Comparison of ENCODE assay signal across 1 cellular context in genomic region chr9:16653491-16654407, GRCh38.
A peak's percentile ranks its signal among the peaks of the same experiment; 100 is the strongest.
TF ChIP-seq lines count a peak whose summit lies in the region.

No MANE protein-coding gene starts in this region.

TF ChIP-seq in HepG2, 621 proteins besides CTCF, POLR2A, EP300 and RAD21 (continued from another document and continues in another):
- TF ChIP-seq BCLAF1 (IDR thresholded peaks at IDR 0.05) (no peak), IRF9 (CRISPR knock-in tag; IDR thresholded peaks at IDR 0.05; ENCODE audit: borderline replicate concordance) (no peak), POLR2AphosphoS5 (IDR thresholded peaks at IDR 0.05; ENCODE audit: low read depth, low read length) (no peak), FOXP4 (CRISPR knock-in tag; IDR thresholded peaks at IDR 0.05) (0 out of 2 replicates have a peak, but pooled peaks have one; percentile 39), NONO (IDR thresholded peaks at IDR 0.05) (no peak), NONO (CRISPR knock-in tag; conservative IDR thresholded peaks at IDR 0.05) (0 out of 2 replicates have a peak, but pooled peaks have one; percentile 36), ZKSCAN5 (CRISPR knock-in tag; IDR thresholded peaks at IDR 0.05) (no peak), CC2D1A (CRISPR knock-in tag; IDR thresholded peaks at IDR 0.05) (no peak), MAF1 (CRISPR knock-in tag; IDR thresholded peaks at IDR 0.05; ENCODE audit: borderline replicate concordance) (no peak), PHF21A (CRISPR knock-in tag; IDR thresholded peaks at IDR 0.05) (0 out of 2 replicates have a peak, but pooled peaks have one; percentile 35), ZBTB39 (CRISPR knock-in tag; IDR thresholded peaks at IDR 0.05) (no peak), AFF4 (CRISPR knock-in tag; IDR thresholded peaks at IDR 0.05) (no peak), ZNF382 (CRISPR knock-in tag; IDR thresholded peaks at IDR 0.05; ENCODE audit: borderline replicate concordance) (no peak), ZNF674 (CRISPR knock-in tag; IDR thresholded peaks at IDR 0.05; ENCODE audit: low read depth) (no peak), YEATS2 (CRISPR knock-in tag; IDR thresholded peaks at IDR 0.05; ENCODE audit: borderline replicate concordance) (no peak), RFXAP (CRISPR knock-in tag; IDR thresholded peaks at IDR 0.05; ENCODE audit: borderline replicate concordance) (no peak), FOSL1 (CRISPR knock-in tag; IDR thresholded peaks at IDR 0.05; ENCODE audit: borderline replicate concordance) (no peak), ZNF431 (CRISPR knock-in tag; IDR thresholded peaks at IDR 0.05; ENCODE audit: borderline replicate concordance, low read depth) (no peak), MLX (CRISPR knock-in tag; IDR thresholded peaks at IDR 0.05) (no peak), CCDC6 (CRISPR knock-in tag; IDR thresholded peaks at IDR 0.05) (no peak), BCL6 (CRISPR knock-in tag; IDR thresholded peaks at IDR 0.05) (0 out of 2 replicates have a peak, but pooled peaks have one; percentile 35), FOXA3 (CRISPR knock-in tag; IDR thresholded peaks at IDR 0.05) (0 out of 2 replicates have a peak, but pooled peaks have one; percentile 19), ZNF552 (CRISPR knock-in tag; IDR thresholded peaks at IDR 0.05; ENCODE audit: borderline replicate concordance) (no peak), ZNF687 (CRISPR knock-in tag; IDR thresholded peaks at IDR 0.05) (no peak), LCORL (IDR thresholded peaks at IDR 0.05) (no peak), LCORL (CRISPR knock-in tag; IDR thresholded peaks at IDR 0.05) (peak; percentile 92), E2F5 (CRISPR knock-in tag; conservative IDR thresholded peaks at IDR 0.05) (no peak), MYNN (CRISPR knock-in tag; IDR thresholded peaks at IDR 0.05; ENCODE audit: low read depth) (no peak), ELK4 (CRISPR knock-in tag; IDR thresholded peaks at IDR 0.05; ENCODE audit: borderline replicate concordance) (no peak), REPIN1 (CRISPR knock-in tag; IDR thresholded peaks at IDR 0.05; ENCODE audit: borderline replicate concordance, low read depth) (peak; percentile 41; the same call in 1 of the 2 replicates), TEAD3 (CRISPR knock-in tag; optimal IDR thresholded peaks at IDR 0.05; ENCODE audit: borderline replicate concordance) (peak; percentile 14), HMG20B (CRISPR knock-in tag; conservative IDR thresholded peaks at IDR 0.05) (no peak), ZNF253 (CRISPR knock-in tag; IDR thresholded peaks at IDR 0.05; ENCODE audit: borderline replicate concordance) (no peak), NFKB2 (CRISPR knock-in tag; IDR thresholded peaks at IDR 0.05; ENCODE audit: borderline replicate concordance) (no peak), SMAD1 (CRISPR knock-in tag; IDR thresholded peaks at IDR 0.05; ENCODE audit: borderline replicate concordance, low read depth) (no peak), MTA1 (CRISPR knock-in tag; IDR thresholded peaks at IDR 0.05; ENCODE audit: borderline replicate concordance) (no peak), CREM (IDR thresholded peaks at IDR 0.05) (peak; percentile 11; the same call in 1 of the 2 replicates), CREM (CRISPR knock-in tag; IDR thresholded peaks at IDR 0.05) (no peak), TBP (CRISPR knock-in tag; IDR thresholded peaks at IDR 0.05) (no peak), NCOA5 (CRISPR knock-in tag; IDR thresholded peaks at IDR 0.05) (no peak), ZFP36L1 (CRISPR knock-in tag; IDR thresholded peaks at IDR 0.05) (no peak)
